18 cellular contexts compared by ENCODE assay signal in the genomic region with DNA sequence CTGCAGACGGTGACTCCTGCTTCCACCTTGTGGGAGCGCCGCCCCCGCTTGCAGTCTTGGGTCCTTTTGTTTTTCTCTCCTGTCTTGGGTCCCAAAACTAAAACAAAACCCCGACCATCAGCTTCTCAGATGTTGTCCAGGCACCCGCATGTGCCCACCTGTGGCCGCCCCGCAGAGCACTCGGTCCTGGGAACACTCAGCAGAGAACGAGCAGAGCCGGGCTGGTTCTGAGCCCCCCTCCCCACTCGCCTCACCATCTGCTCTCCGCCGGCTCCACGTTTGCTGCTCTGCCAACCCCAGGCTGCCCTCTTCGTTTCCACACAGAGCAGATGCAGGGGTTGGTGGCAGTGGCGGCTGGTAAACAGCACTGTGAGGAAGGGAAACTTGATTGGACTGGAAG. TPM values are rescaled to one million over a fixed set of nuclear protein-coding genes. Genes with fewer than 3 reads are reported as not detected.
DNase-seq lines count a peak whose midpoint lies in the region; ATAC-seq and TF ChIP-seq lines count a peak whose summit lies in the region.
"Had no signal": no experiment of that assay in that cellular context is flagged by ENCODE, and none has a peak within 500 bp of the region (broad histone marks: within the 10 kb centered on the region; RNA-seq: fewer than 3 reads in every experiment).

No MANE protein-coding gene starts in this region.

- no peak for TF ChIP-seq CTCF in lower lobe of right lung (IDR thresholded peaks at IDR 0.05)
- TF ChIP-seq CTCF in mucosa of descending colon (IDR thresholded peaks at IDR 0.05): no peak

- H3K27ac ChIP-seq in lower lobe of right lung: no peak overlapping the region
- H3K27ac ChIP-seq: 22Rv1, A549, C4-2B had no signal

- H3K4me1 Mint-ChIP-seq in effector memory CD8-positive, alpha-beta T cell (ENCODE audit: low read depth in 2 of 2): peaks cover 4 to 8% of the 10 kb centered on the region in 2 donors
- H3K4me1 Mint-ChIP-seq in activated naive CD8-positive, alpha-beta T cell treated with anti-CD3 and anti-CD28 coated beads, Interleukin-2, amount 50 U/mL, for 24 hours: no peaks in the 10 kb centered on the region

- H3K27me3 ChIP-seq in lower lobe of right lung (ENCODE audit: low read depth): no peaks in the 10 kb centered on the region

- H3K4me3 ChIP-seq in lower lobe of right lung: no peak overlapping the region
- no peak overlapping the region for H3K4me3 ChIP-seq in mucosa of descending colon
- H3K4me3 ChIP-seq: A549 had no signal

- peaks cover 74% of the 10 kb centered on the region for H3K36me3 Mint-ChIP-seq in effector memory CD8-positive, alpha-beta T cell (ENCODE audit: insufficient read depth)
- H3K36me3 Mint-ChIP-seq in activated naive CD8-positive, alpha-beta T cell treated with anti-CD3 and anti-CD28 coated beads, Interleukin-2, amount 50 U/mL, for 24 hours (ENCODE audit: low read depth): peaks cover 56% of the 10 kb centered on the region

- peaks cover 95% of the 10 kb centered on the region for H3K36me3 ChIP-seq in lower lobe of right lung
- no peaks in the 10 kb centered on the region for H3K36me3 ChIP-seq in mucosa of descending colon (ENCODE audit: low read depth)

- H3K4me1 ChIP-seq in lower lobe of right lung (no peaks in the 10 kb centered on the region), mucosa of descending colon (ENCODE audit: low read depth) (no peaks in the 10 kb centered on the region)
- H3K4me1 ChIP-seq: A549, Caco-2 had no signal

- H3K9me3 Mint-ChIP-seq in effector memory CD8-positive, alpha-beta T cell: no peaks in the 10 kb centered on the region
- H3K9me3 Mint-ChIP-seq in activated naive CD8-positive, alpha-beta T cell treated with anti-CD3 and anti-CD28 coated beads, Interleukin-2, amount 50 U/mL, for 24 hours: peaks cover 6% of the 10 kb centered on the region
- H3K9me3 Mint-ChIP-seq: CD4-positive, alpha-beta T cell had no signal

- peak overlapping the region; percentile 67 to 69 for H3K27ac Mint-ChIP-seq in effector memory CD8-positive, alpha-beta T cell
- H3K27ac Mint-ChIP-seq in activated naive CD8-positive, alpha-beta T cell treated with anti-CD3 and anti-CD28 coated beads, Interleukin-2, amount 50 U/mL, for 24 hours: no peak overlapping the region
- H3K27ac Mint-ChIP-seq: HFFc6 had no signal

- no peak overlapping the region for H3K4me3 Mint-ChIP-seq in effector memory CD8-positive, alpha-beta T cell
- no peak overlapping the region for H3K4me3 Mint-ChIP-seq in activated naive CD8-positive, alpha-beta T cell treated with anti-CD3 and anti-CD28 coated beads, Interleukin-2, amount 50 U/mL, for 24 hours
- H3K4me3 Mint-ChIP-seq: CD4-positive, alpha-beta T cell; HFFc6 had no signal

- H3K9me3 ChIP-seq in lower lobe of right lung (no peaks in the 10 kb centered on the region), mucosa of descending colon (no peaks in the 10 kb centered on the region)
- H3K9me3 ChIP-seq: A549, Caco-2 had no signal

- no peak for ATAC-seq in effector memory CD8-positive, alpha-beta T cell (replicated peaks)
- no peak for ATAC-seq in lower lobe of right lung
- ATAC-seq in mucosa of descending colon: no peak
- ATAC-seq in activated naive CD8-positive, alpha-beta T cell treated with anti-CD3 and anti-CD28 coated beads, Interleukin-2, amount 50 U/mL, for 24 hours: no peak

- no peaks in the 10 kb centered on the region for H3K27me3 Mint-ChIP-seq in effector memory CD8-positive, alpha-beta T cell
- no peaks in the 10 kb centered on the region for H3K27me3 Mint-ChIP-seq in activated naive CD8-positive, alpha-beta T cell treated with anti-CD3 and anti-CD28 coated beads, Interleukin-2, amount 50 U/mL, for 24 hours
- H3K27me3 Mint-ChIP-seq: CD4-positive, alpha-beta T cell had no signal

- DNase-seq in DMS 273 (lab: John Stamatoyannopoulos, UW; ENCODE audit: unreplicated experiment) (peak; percentile 53), DMS 273 treated with DMSO at 0.1 percent for 48 hours (lab: John Stamatoyannopoulos, UW) (no peak), NCI-H1694 (lab: John Stamatoyannopoulos, UW) (peak; percentile 66), lower lobe of right lung (peak; percentile 36), mucosa of descending colon (no peak)
- no peak for DNase-seq in effector memory CD8-positive, alpha-beta T cell
- DNase-seq in activated naive CD8-positive, alpha-beta T cell treated with anti-CD3 and anti-CD28 coated beads, Interleukin-2, amount 50 U/mL, for 24 hours: no peak
- DNase-seq: AML-193; Caco-2; CD4-positive, alpha-beta T cell; DMS79 treated with DMSO at 0.1 percent for 48 hours; GF-D8; GOT3; H7; HFFc6 had no signal

- intact Hi-C loops in lower lobe of right lung (cut with DNase I) (no loop called here), mucosa of descending colon (cut with DNase I, micrococcal nuclease) (no loop called here)

RNA-seq across cellular contexts. Expression of gene CTDP1, which starts 38.5 kb away (rescaled TPM):
- 25.2 TPM for total RNA-seq in lower lobe of right lung
- 10 to 100 TPM; 28.6 to 37.4 (median 30.1) TPM for total RNA-seq in mucosa of descending colon

Comparison
In these comparisons a context has a peak if more than half of its experiments do, and no peak if none do; other contexts are left out.
1. DNase-seq: peak in DMS 273 (single experiment), NCI-H1694 (single experiment) and lower lobe of right lung (single experiment); none in DMS 273 treated with DMSO at 0.1 percent for 48 hours (single experiment), effector memory CD8-positive, alpha-beta T cell (0 of 3), mucosa of descending colon (0 of 3) and activated naive CD8-positive, alpha-beta T cell treated with anti-CD3 and anti-CD28 coated beads, Interleukin-2, amount 50 U/mL, for 24 hours (single experiment).